9 cellular contexts compared by ENCODE assay signal in genomic region chr17:81960130-81960958, GRCh38. TPM values are rescaled to one million over a fixed set of nuclear protein-coding genes. Genes with fewer than 3 reads are reported as not detected.
DNase-seq lines count a peak whose midpoint lies in the region; ATAC-seq and FAIRE-seq lines count a peak whose summit lies in the region.
"Had no signal": no experiment of that assay in that cellular context is flagged by ENCODE, and none has a peak within 500 bp of the region (broad histone marks: within the 10 kb centered on the region; RNA-seq: fewer than 3 reads in every experiment).

No MANE protein-coding gene starts in this region.

- FAIRE-seq in HTR-8/SVneo (lab: Jason Lieb, UNC): no peak

- 0 out of 2 replicates have a peak, but pooled peaks cover 3% of the 10 kb centered on the region for H3K36me3 ChIP-seq in SJSA1

- ATAC-seq in HG03378 (IDR thresholded peaks at IDR 0.05; ENCODE audit: unreplicated experiment): no peak

- peaks cover 80% of the 10 kb centered on the region for H3K27me3 ChIP-seq in SJSA1 (replicated peaks)

- H3K4me1 ChIP-seq in SJSA1 (replicated peaks): peaks cover 31% of the 10 kb centered on the region

- H3K9me3 ChIP-seq in SJSA1 (replicated peaks): peaks cover 14% of the 10 kb centered on the region

- H3K27ac ChIP-seq in SJSA1: no peak overlapping the region

- peak overlapping the region; percentile 34 for H3K4me3 ChIP-seq in SJSA1

- DNase-seq in NCI-H1105 treated with DMSO at 0.1 percent for 48 hours (lab: John Stamatoyannopoulos, UW) (peak; percentile 1), NCI-H1105 (lab: John Stamatoyannopoulos, UW) (no peak), SJSA1 (ENCODE audit: low read depth in 1 of 2, low spot score in 2 of 2) (peak in 1 of 2 experiments; percentile 42), iPS-NIHi11 (ENCODE audit: low spot score) (peak; percentile 35), HTR-8/SVneo (ENCODE audit: insufficient read length, low spot score) (no peak), COLO829 (ENCODE audit: low spot score) (no peak)
- DNase-seq in stimulated activated naive CD4-positive, alpha-beta T cell treated with Interleukin-2 at 50 U/mL for 16 hours (lab: John Stamatoyannopoulos, UW): peak; percentile 5
- DNase-seq: NCI-H1694 had no signal

RNA-seq across cellular contexts. Expression of gene NOTUM, which starts 0.6 kb away (rescaled TPM):
- total RNA-seq in SJSA1 (2014; rRNA removed; shearing (Covaris generic)): 1.4 and 2.4 TPM in 2 replicates

RNA-seq across cellular contexts. Expression of gene MYADML2, which starts 13.3 kb away (rescaled TPM):
- not detected in 2 replicates for total RNA-seq in SJSA1 (2014; rRNA removed; shearing (Covaris generic))

RNA-seq across cellular contexts. Expression of gene ASPSCR1, which starts 17.1 kb away (rescaled TPM):
- 38.5 and 55.4 TPM in 2 replicates for total RNA-seq in SJSA1 (2014; rRNA removed; shearing (Covaris generic))

RNA-seq across cellular contexts. Expression of gene PYCR1, which starts 23.2 kb away (rescaled TPM):
- total RNA-seq in SJSA1 (2014; rRNA removed; shearing (Covaris generic)): 67.3 and 83.5 TPM in 2 replicates

RNA-seq across cellular contexts. Expression of gene MAFG, which starts 32.8 kb away (rescaled TPM):
- total RNA-seq in SJSA1 (2014; rRNA removed; shearing (Covaris generic)): 25.2 and 30.9 TPM in 2 replicates

Comparison
In these comparisons a context has a peak if more than half of its experiments do, and no peak if none do; other contexts are left out.
1. DNase-seq: peak in NCI-H1105 treated with DMSO at 0.1 percent for 48 hours (single experiment), iPS-NIHi11 (single experiment) and stimulated activated naive CD4-positive, alpha-beta T cell treated with Interleukin-2 at 50 U/mL for 16 hours (single experiment); none in NCI-H1105 (single experiment), HTR-8/SVneo (single experiment) and COLO829 (single experiment).